ENCODE assay signal across 12 cellular contexts in genomic region chr20:59743767-59744485, GRCh38.
DNase-seq lines count a peak whose midpoint lies in the region; ATAC-seq and TF ChIP-seq lines count a peak whose summit lies in the region.
"Had no signal": no experiment of that assay in that cellular context is flagged by ENCODE, and none has a peak within 500 bp of the region (broad histone marks: within the 10 kb centered on the region; RNA-seq: fewer than 3 reads in every experiment).

No MANE protein-coding gene starts in this region.

- H3K4me3 ChIP-seq in NB4 (ENCODE audit: low read depth, low read length) (no peak overlapping the region), SJCRH30 (no peak overlapping the region)

- no peaks in the 10 kb centered on the region for H3K4me1 ChIP-seq in SJCRH30

- TF ChIP-seq POLR2A in NB4 (IDR thresholded peaks at IDR 0.05; ENCODE audit: extremely low read depth, insufficient read length): no peak

- peak; percentile 24 for ATAC-seq in esophagus mucosa
- no peak for ATAC-seq in GM21381 (IDR thresholded peaks at IDR 0.05; ENCODE audit: unreplicated experiment)
- ATAC-seq: naive thymus-derived CD4-positive, alpha-beta T cell had no signal

- DNase-seq in NB4 (ENCODE audit: low read depth): peak; percentile 66
- no peak for DNase-seq in DMS153 (lab: John Stamatoyannopoulos, UW)
- no peak for DNase-seq in SJCRH30
- DNase-seq in cardiac septum (ENCODE audit: low spot score): no peak
- DNase-seq: activated CD8-positive, alpha-beta memory T cell treated with anti-CD3 and anti-CD28 coated beads, Interleukin-2, amount 50 U/mL, for 48 hours; EL; naive thymus-derived CD4-positive, alpha-beta T cell; NCI-H69 had no signal

- H3K27ac ChIP-seq in C4-2B (no peak overlapping the region), SJCRH30 (no peak overlapping the region)

- no peaks in the 10 kb centered on the region for H3K36me3 ChIP-seq in SJCRH30

- no peaks in the 10 kb centered on the region for H3K9me3 ChIP-seq in SJCRH30 (replicated peaks)

- TF ChIP-seq CTCF in C4-2B (conservative IDR thresholded peaks at IDR 0.05): peak; percentile 72
- peak; percentile 52 for TF ChIP-seq CTCF in GM12872 (IDR thresholded peaks at IDR 0.05; ENCODE audit: insufficient read depth, low read depth, low read length)
- TF ChIP-seq CTCF in NB4 (IDR thresholded peaks at IDR 0.05; ENCODE audit: low read depth, low read length): peak; percentile 30

- H3K27me3 ChIP-seq in SJCRH30: peaks cover 72% of the 10 kb centered on the region

- intact Hi-C loops in cardiac septum (cut with DNase I): no loop called here
